In the genomic region with DNA sequence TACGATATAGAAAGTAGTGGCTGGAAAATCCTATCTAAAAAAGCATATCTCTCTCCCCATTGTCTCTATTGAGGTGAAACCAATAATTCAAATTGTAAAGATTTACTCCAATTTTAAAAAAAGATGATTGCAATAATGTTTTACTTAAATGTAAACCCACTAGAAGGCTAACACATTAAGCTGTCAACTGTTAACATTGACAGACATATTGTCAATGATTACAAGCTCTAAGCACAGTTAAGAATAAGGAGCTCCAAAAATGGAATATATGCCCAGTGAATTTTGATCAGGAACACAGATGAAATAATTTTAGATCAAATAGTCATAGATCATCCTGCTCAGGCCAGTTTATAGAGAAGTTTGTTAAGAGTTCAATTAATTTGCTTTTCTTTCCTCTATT, we compare ENCODE assay signal across 11 cellular contexts.
"Had no signal": no experiment of that assay in that cellular context is flagged by ENCODE, and none has a peak within 500 bp of the region (broad histone marks: within the 10 kb centered on the region; RNA-seq: fewer than 3 reads in every experiment).

No MANE protein-coding gene starts in this region.

- H3K9me3 ChIP-seq: HAP-1 had no signal

- H3K36me3 ChIP-seq: HAP-1 had no signal

- DNase-seq: GM23248, GOT3, H7, H9, HCEC 1CT, HFFc6 had no signal

- H2AFZ ChIP-seq: GM23248, GM23338 had no signal

- H3K9ac ChIP-seq: GM23248 had no signal

- H3K4me2 ChIP-seq: GM23338 had no signal

- ATAC-seq: GM23338, HCT116 had no signal

- H3K4me3 ChIP-seq: GM23248, GM23338, HAP-1 had no signal

- H3K27ac ChIP-seq: GM23248 had no signal

- FAIRE-seq: H1, H54 had no signal
